1 cellular context compared by ENCODE assay signal in the genomic region with DNA sequence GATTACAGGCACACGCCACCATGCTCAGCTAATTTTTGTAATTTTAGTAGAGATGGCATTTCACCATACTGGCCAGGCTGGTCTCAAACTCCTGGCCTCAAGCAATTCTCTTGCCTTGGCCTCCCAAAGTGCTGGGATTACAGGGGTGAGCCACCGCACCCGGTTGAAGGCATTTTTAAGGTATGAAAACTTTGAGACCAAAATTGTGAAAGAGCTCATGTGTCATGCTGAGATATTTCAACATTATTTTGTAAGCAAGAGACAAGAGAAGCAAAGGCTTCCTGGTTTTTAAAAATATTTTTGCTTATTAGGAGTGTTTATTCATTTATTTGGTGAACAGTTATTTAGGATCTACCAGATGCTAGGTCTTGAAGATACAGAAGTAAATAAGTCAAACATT.
TF ChIP-seq lines count a peak whose summit lies in the region.

No MANE protein-coding gene starts in this region.

TF ChIP-seq in HepG2, 621 proteins besides CTCF, POLR2A, EP300 and RAD21:
- TF ChIP-seq ZNF567 (CRISPR knock-in tag; IDR thresholded peaks at IDR 0.05; ENCODE audit: borderline replicate concordance), result no peak
- TF ChIP-seq ZNF660 (CRISPR knock-in tag; IDR thresholded peaks at IDR 0.05; ENCODE audit: borderline replicate concordance, low read depth), result no peak
- TF ChIP-seq SAFB2 (CRISPR knock-in tag; IDR thresholded peaks at IDR 0.05; ENCODE audit: borderline replicate concordance, low read depth), result no peak
- TF ChIP-seq, protein P1, sequence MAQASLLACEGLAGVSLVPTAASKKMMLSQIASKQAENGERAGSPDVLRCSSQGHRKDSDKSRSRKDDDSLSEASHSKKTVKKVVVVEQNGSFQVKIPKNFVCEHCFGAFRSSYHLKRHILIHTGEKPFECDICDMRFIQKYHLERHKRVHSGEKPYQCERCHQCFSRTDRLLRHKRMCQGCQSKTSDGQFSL (CRISPR knock-in tag; IDR thresholded peaks at IDR 0.05), result no peak
- TF ChIP-seq FOSL2 (CRISPR knock-in tag; IDR thresholded peaks at IDR 0.05), result 0 out of 2 replicates have a peak, but pooled peaks have one; percentile 16
- TF ChIP-seq, protein P2, sequence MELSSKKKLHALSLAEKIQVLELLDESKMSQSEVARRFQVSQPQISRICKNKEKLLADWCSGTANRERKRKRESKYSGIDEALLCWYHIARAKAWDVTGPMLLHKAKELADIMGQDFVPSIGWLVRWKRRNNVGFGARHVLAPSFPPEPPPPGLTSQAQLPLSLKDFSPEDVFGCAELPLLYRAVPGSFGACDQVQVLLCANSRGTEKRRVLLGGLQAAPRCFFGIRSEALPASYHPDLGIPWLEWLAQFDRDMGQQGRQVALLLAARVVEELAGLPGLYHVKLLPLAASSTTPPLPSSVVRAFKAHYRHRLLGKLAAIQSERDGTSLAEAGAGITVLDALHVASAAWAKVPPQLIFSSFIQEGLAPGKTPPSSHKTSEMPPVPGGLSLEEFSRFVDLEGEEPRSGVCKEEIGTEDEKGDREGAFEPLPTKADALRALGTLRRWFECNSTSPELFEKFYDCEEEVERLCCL (CRISPR knock-in tag; IDR thresholded peaks at IDR 0.05; ENCODE audit: borderline replicate concordance), result no peak
- no peak for TF ChIP-seq CC2D1A (CRISPR knock-in tag; IDR thresholded peaks at IDR 0.05)
- TF ChIP-seq ZMYM3 (CRISPR knock-in tag; IDR thresholded peaks at IDR 0.05), result no peak
- TF ChIP-seq ZNF337 (CRISPR knock-in tag; IDR thresholded peaks at IDR 0.05; ENCODE audit: borderline replicate concordance, low read depth), result no peak
- peak; percentile 69; the same call in 1 of the 2 replicates for TF ChIP-seq CEBPB (IDR thresholded peaks at IDR 0.05; ENCODE audit: borderline replicate concordance, low read depth, low read length)
- no peak for TF ChIP-seq ZNF354B (CRISPR knock-in tag; IDR thresholded peaks at IDR 0.05)
- no peak for TF ChIP-seq ZNF749 (CRISPR knock-in tag; IDR thresholded peaks at IDR 0.05; ENCODE audit: borderline replicate concordance)
- no peak for TF ChIP-seq ZBTB38 (CRISPR knock-in tag; IDR thresholded peaks at IDR 0.05)
- TF ChIP-seq, protein P3, sequence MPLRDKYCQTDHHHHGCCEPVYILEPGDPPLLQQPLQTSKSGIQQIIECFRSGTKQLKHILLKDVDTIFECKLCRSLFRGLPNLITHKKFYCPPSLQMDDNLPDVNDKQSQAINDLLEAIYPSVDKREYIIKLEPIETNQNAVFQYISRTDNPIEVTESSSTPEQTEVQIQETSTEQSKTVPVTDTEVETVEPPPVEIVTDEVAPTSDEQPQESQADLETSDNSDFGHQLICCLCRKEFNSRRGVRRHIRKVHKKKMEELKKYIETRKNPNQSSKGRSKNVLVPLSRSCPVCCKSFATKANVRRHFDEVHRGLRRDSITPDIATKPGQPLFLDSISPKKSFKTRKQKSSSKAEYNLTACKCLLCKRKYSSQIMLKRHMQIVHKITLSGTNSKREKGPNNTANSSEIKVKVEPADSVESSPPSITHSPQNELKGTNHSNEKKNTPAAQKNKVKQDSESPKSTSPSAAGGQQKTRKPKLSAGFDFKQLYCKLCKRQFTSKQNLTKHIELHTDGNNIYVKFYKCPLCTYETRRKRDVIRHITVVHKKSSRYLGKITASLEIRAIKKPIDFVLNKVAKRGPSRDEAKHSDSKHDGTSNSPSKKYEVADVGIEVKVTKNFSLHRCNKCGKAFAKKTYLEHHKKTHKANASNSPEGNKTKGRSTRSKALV (CRISPR knock-in tag; IDR thresholded peaks at IDR 0.05), result no peak
